Comparison of ENCODE assay signal across 4 cellular contexts in the genomic region with DNA sequence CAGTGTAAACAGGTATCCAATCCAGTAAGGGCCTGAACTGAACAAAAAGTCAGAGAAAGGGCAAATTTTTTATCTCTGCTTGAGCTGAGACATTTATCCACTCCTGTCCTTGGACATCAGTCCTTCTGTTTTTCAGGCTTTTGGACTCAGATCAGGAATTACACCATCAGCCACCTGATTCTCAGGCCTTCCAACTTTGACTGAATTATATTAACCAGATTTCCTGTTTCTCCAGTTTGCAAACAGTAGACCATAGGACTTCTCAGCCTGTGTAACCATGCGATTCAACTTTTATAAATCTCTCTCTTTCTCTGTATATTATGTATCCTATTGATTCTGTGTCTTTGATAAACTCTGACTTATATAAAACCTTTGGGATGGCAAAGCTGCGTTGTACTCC.
"Had no signal": no experiment of that assay in that cellular context is flagged by ENCODE, and none has a peak within 500 bp of the region (broad histone marks: within the 10 kb centered on the region; RNA-seq: fewer than 3 reads in every experiment).

No MANE protein-coding gene starts in this region.

- ATAC-seq: GM23338 had no signal

- DNase-seq: H9, HCEC 1CT, IMR-90 had no signal

- H2AFZ ChIP-seq: GM23338 had no signal

- H3K4me2 ChIP-seq: GM23338 had no signal

- H3K4me3 ChIP-seq: GM23338 had no signal
